In genomic region chr2:107826749-107827148, GRCh38 we compare ENCODE assay signal across 4 cellular contexts. TPM values are rescaled to one million over a fixed set of nuclear protein-coding genes. Genes with fewer than 3 reads are reported as not detected.
"Had no signal": no experiment of that assay in that cellular context is flagged by ENCODE, and none has a peak within 500 bp of the region (broad histone marks: within the 10 kb centered on the region; RNA-seq: fewer than 3 reads in every experiment).

TSS of gene RGPD4 (plus strand) at chr2:107826892. CDS start at chr2:107827014, 122 bp downstream.

RNA-seq across cellular contexts. Expression of gene RGPD4, which starts in this region (rescaled TPM):
- total RNA-seq: activated CD4-positive, alpha-beta T cell treated with anti-CD3 and anti-CD28 coated beads, Interleukin-2, amount 10 ng/mL, durations not matched to agents 24 days and 14 days; activated CD8-positive, alpha-beta T cell treated with anti-CD3 and anti-CD28 coated beads, Interleukin-2, amount 10 ng/mL, durations not matched to agents 7 days and 5 days; T-helper 1 cell treated with Interleukin-12 subunit alpha and Interleukin-12 subunit beta and Interleukin-4 antibody, amounts not matched to agents 30 ng/mL and 1 ng/mL, for 36 hours; T-helper 2 cell treated with Interferon-gamma antibody and Interleukin-4, amounts not matched to agents 100 ng/mL and 5 ng/mL, for 36 hours had no signal
